Comparison of ENCODE assay signal across 36 cellular contexts in genomic region chr2:58981237-58981636, GRCh38.
"Had no signal": no experiment of that assay in that cellular context is flagged by ENCODE, and none has a peak within 500 bp of the region (broad histone marks: within the 10 kb centered on the region; RNA-seq: fewer than 3 reads in every experiment).

No MANE protein-coding gene starts in this region.

- H3K27me3 ChIP-seq: MG63 had no signal

- H3K9ac ChIP-seq: KMS-11 had no signal

- H3K9me3 ChIP-seq: MG63 had no signal

- DNase-seq: Karpas-422, Kasumi-1, MG63, MM.1S, MV-4-11, NCI-H1048, NCI-H1092, NCI-H1092 treated with DMSO at 0.1 percent for 48 hours, NCI-H1105, NCI-H1105 treated with DMSO at 0.1 percent for 48 hours, NCI-H1417, NCI-H1417 treated with DMSO at 0.1 percent for 48 hours, NCI-H1436, NCI-H1436 treated with DMSO at 0.1 percent for 48 hours, NCI-H146, NCI-H1694, NCI-H1694 treated with DMSO at 0.1 percent for 48 hours, NCI-H187, NCI-H187 treated with DMSO at 0.1 percent for 48 hours, NCI-H1930, NCI-H2029, NCI-H2029 treated with DMSO at 0.1 percent for 48 hours, NCI-H2081, NCI-H2081 treated with DMSO at 0.1 percent for 48 hours, NCI-H2107, NCI-H2171, NCI-H2171 treated with DMSO at 0.1 percent for 48 hours, NCI-H2227 treated with DMSO at 0.1 percent for 48 hours, NCI-H226, NCI-H345, NCI-H446, NCI-H446 treated with DMSO at 0.1 percent for 48 hours, NCI-H510A, NCI-H510A treated with DMSO at 0.1 percent for 48 hours, NCI-H524 had no signal

- H3K36me3 ChIP-seq: MG63 had no signal

- H3K4me2 ChIP-seq: KMS-11 had no signal

- H3K4me3 ChIP-seq: MG63 had no signal

- H3K27ac ChIP-seq: KMS-11 had no signal
